Comparison of ENCODE assay signal across 1 cellular context in genomic region chr9:127809002-127809561, GRCh38.
TF ChIP-seq lines count a peak whose summit lies in the region.

No MANE protein-coding gene starts in this region.

TF ChIP-seq in GM23338, 12 proteins besides CTCF, POLR2A, EP300 and RAD21 (continued from another document):
- TF ChIP-seq ETS1 (IDR thresholded peaks at IDR 0.05): no peak
